Comparison of ENCODE assay signal across 12 cellular contexts in the genomic region with DNA sequence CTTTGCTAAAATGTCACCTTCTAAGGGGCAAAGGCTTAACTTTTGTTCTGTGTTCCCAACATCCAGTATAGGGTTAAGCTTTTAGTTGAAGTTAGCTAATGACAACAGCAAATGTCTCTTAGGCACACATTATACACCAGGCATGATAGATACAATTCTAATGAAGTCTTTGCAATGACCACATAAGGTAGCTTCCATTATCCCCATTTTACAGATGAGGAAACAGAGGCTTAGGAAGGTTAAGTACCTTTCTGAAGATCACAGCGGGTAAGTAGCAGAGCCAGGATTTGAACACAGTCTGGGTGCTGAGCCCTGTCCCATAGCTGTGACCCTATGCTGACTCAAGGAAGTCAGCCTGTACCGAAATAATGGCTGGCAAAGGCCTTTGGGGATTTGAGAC. TPM values are rescaled to one million over a fixed set of nuclear protein-coding genes. Genes with fewer than 3 reads are reported as not detected.
DNase-seq lines count a peak whose midpoint lies in the region; ATAC-seq and TF ChIP-seq lines count a peak whose summit lies in the region.
"Had no signal": no experiment of that assay in that cellular context is flagged by ENCODE, and none has a peak within 500 bp of the region (broad histone marks: within the 10 kb centered on the region; RNA-seq: fewer than 3 reads in every experiment).

No MANE protein-coding gene starts in this region.

- H3K9me3 ChIP-seq in NT2/D1 (ENCODE audit: insufficient read depth, low read length) = no peaks in the 10 kb centered on the region
- H3K9me3 ChIP-seq in neuron (ENCODE audit: low read length) = peaks cover 5% of the 10 kb centered on the region

- H3K27me3 ChIP-seq in NT2/D1 (ENCODE audit: insufficient read depth, insufficient read length) (no peaks in the 10 kb centered on the region), neuron (ENCODE audit: insufficient read depth, low read length) (no peaks in the 10 kb centered on the region)

- peak overlapping the region; percentile 90 for H3K4me3 Mint-ChIP-seq in activated CD4-positive, alpha-beta T cell treated with anti-CD3 and anti-CD28 coated beads for 36 hours
- H3K4me3 Mint-ChIP-seq in brain = peak overlapping the region; percentile 94 to 99 (median 97)

- peak overlapping the region; percentile 96 for H3K27ac Mint-ChIP-seq in activated CD4-positive, alpha-beta T cell treated with anti-CD3 and anti-CD28 coated beads for 36 hours
- peak overlapping the region; percentile 31 to 98 (median 94) for H3K27ac Mint-ChIP-seq in brain

- no peaks in the 10 kb centered on the region for H3K9me3 Mint-ChIP-seq in activated CD4-positive, alpha-beta T cell treated with anti-CD3 and anti-CD28 coated beads for 36 hours (ENCODE audit: low read depth)
- peaks cover 0 to 5% (median 0%) of the 10 kb centered on the region in 5 experiments for H3K9me3 Mint-ChIP-seq in brain

- H3K27me3 Mint-ChIP-seq in activated CD4-positive, alpha-beta T cell treated with anti-CD3 and anti-CD28 coated beads for 36 hours = no peaks in the 10 kb centered on the region
- peaks cover 15% of the 10 kb centered on the region for H3K27me3 Mint-ChIP-seq in brain

- TF ChIP-seq CTCF in brain (conservative IDR thresholded peaks at IDR 0.05) (no peak), GM10248 (IDR thresholded peaks at IDR 0.05; ENCODE audit: control extremely low read depth, extremely low read depth, low read depth, missing control alignments) (no peak)

- intact Hi-C loops in activated CD4-positive, alpha-beta T cell treated with anti-CD3 and anti-CD28 coated beads for 36 hours (cut with DNase I, micrococcal nuclease) = no loop called here

- peak overlapping the region; percentile 12 for H3K9ac ChIP-seq in NT2/D1 (ENCODE audit: insufficient read length, low read depth)

- POLR2A ChIA-PET in activated CD4-positive, alpha-beta T cell treated with anti-CD3 and anti-CD28 coated beads for 36 hours (lab: Charles Lee) = no interaction called here
- POLR2A ChIA-PET in GM10248 (lab: Yijun Ruan, JAX) = interaction anchor here (2.3 kb wide), 1 partner anchor 11 kb away, joined by 16 read pairs; no protein-coding TSS in a partner anchor

- H2AFZ ChIP-seq in neuron (ENCODE audit: low read depth, low read length) = no peak overlapping the region

- CTCF ChIA-PET in activated CD4-positive, alpha-beta T cell treated with anti-CD3 and anti-CD28 coated beads for 36 hours (lab: Charles Lee) = interaction anchor here (0.8 to 1.6 kb wide), 2 partner anchors 9 to 24 kb away, joined by 3 to 6 read pairs; no protein-coding TSS in a partner anchor
- CTCF ChIA-PET in GM10248 (lab: Yijun Ruan, JAX) = interaction anchor here (1.1 kb wide), 1 partner anchor 10 kb away, joined by 3 read pairs; no protein-coding TSS in a partner anchor

- ATAC-seq in activated CD4-positive, alpha-beta T cell treated with anti-CD3 and anti-CD28 coated beads for 36 hours = no peak
- ATAC-seq in GM19328 (IDR thresholded peaks at IDR 0.05; ENCODE audit: unreplicated experiment) = no peak

- H3K4me1 ChIP-seq in NT2/D1 (ENCODE audit: insufficient read depth, insufficient read length) = peaks cover 2% of the 10 kb centered on the region
- peaks cover 26% of the 10 kb centered on the region for H3K4me1 ChIP-seq in neuron (ENCODE audit: insufficient read depth, low read length)

- DNase-seq in activated CD4-positive, alpha-beta T cell treated with anti-CD3 and anti-CD28 coated beads for 36 hours = no peak
- DNase-seq in activated CD4-positive, alpha-beta T cell treated with anti-CD3 and anti-CD28 coated beads, Interleukin-2, amount 50 U/mL, for 48 hours = no peak
- no peak for DNase-seq in NT2/D1 (ENCODE audit: low read depth, low spot score)
- DNase-seq in effector CD4-positive, alpha-beta T cell = no peak
- DNase-seq in GM10248 (ENCODE audit: extremely low spot score) = no peak
- DNase-seq: ACHN, amygdala, retina, SHP77 had no signal

- H3K36me3 ChIP-seq in NT2/D1 (ENCODE audit: insufficient read depth, insufficient read length, low read length) (peaks cover 57% of the 10 kb centered on the region), neuron (ENCODE audit: insufficient read depth, low read length) (peaks cover 50% of the 10 kb centered on the region)

- peaks cover 56% of the 10 kb centered on the region for H3K36me3 Mint-ChIP-seq in activated CD4-positive, alpha-beta T cell treated with anti-CD3 and anti-CD28 coated beads for 36 hours (ENCODE audit: low read depth)
- peaks cover 59% of the 10 kb centered on the region for H3K36me3 Mint-ChIP-seq in brain

- H3K4me1 Mint-ChIP-seq in activated CD4-positive, alpha-beta T cell treated with anti-CD3 and anti-CD28 coated beads for 36 hours = peaks cover 30% of the 10 kb centered on the region
- H3K4me1 Mint-ChIP-seq in brain = peaks cover 33% of the 10 kb centered on the region

- H3K4me3 ChIP-seq in NT2/D1 (ENCODE audit: insufficient read length, low read depth) (no peak overlapping the region), neuron (ENCODE audit: low read length) (peak overlapping the region; percentile 80)

RNA-seq across cellular contexts. Expression of a gene that starts 1.9 kb away (rescaled TPM):
- total RNA-seq in activated CD4-positive, alpha-beta T cell treated with anti-CD3 and anti-CD28 coated beads for 36 hours = 100 to 1,000 TPM; 140 to 190 TPM
- polyA plus RNA-seq in brain (ENCODE audit: insufficient read depth, low read depth, low replicate concordance) = 107 TPM

RNA-seq across cellular contexts. Expression of a gene that starts 2.2 kb away (rescaled TPM):
- total RNA-seq in activated CD4-positive, alpha-beta T cell treated with anti-CD3 and anti-CD28 coated beads for 36 hours = 100 to 1,000 TPM; 171 TPM
- 258 TPM for polyA plus RNA-seq in brain (ENCODE audit: insufficient read depth, low read depth, low replicate concordance)

RNA-seq across cellular contexts. Expression of a gene that starts 28.0 kb away (rescaled TPM):
- total RNA-seq in activated CD4-positive, alpha-beta T cell treated with anti-CD3 and anti-CD28 coated beads for 36 hours = 1 to 10 TPM; 4.7 to 7.7 TPM
- 5.1 TPM for polyA plus RNA-seq in brain (ENCODE audit: insufficient read depth, low read depth, low replicate concordance)

RNA-seq across cellular contexts. Expression of a gene that starts 28.1 kb away (rescaled TPM):
- total RNA-seq in activated CD4-positive, alpha-beta T cell treated with anti-CD3 and anti-CD28 coated beads for 36 hours = 10 to 100 TPM; 56.1 to 57.9 TPM
- 39.9 TPM for polyA plus RNA-seq in brain (ENCODE audit: insufficient read depth, low read depth, low replicate concordance)

RNA-seq across cellular contexts. Expression of a gene that starts 36.1 kb away (rescaled TPM):
- 100 to 1,000 TPM; 318 to 326 TPM for total RNA-seq in activated CD4-positive, alpha-beta T cell treated with anti-CD3 and anti-CD28 coated beads for 36 hours
- polyA plus RNA-seq in brain (ENCODE audit: insufficient read depth, low read depth, low replicate concordance) = 47.3 TPM
